In the genomic region with DNA sequence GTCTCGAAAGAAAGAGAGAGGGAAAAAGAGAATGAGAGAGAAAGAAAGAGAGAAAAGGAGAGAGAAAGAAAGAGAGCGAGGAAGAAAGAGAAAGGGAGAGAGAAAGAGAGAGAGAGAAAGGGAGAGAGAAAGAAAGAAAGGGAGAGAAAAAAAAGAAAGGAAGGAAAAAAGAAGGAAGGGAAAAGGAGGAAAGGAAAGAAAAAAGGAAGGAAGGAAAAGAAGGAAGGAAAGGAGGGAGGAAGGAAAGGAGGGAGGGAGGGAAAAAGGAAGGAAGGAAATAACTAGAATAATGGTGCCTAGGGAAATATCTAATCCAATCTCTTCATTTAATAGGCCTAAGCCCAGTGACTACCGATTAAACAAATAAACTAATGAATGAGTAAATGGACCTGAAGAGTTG, we compare ENCODE assay signal across 1 cellular context.
TF ChIP-seq lines count a peak whose summit lies in the region.

No MANE protein-coding gene starts in this region.

TF ChIP-seq in H1, 55 proteins besides CTCF, POLR2A, EP300 and RAD21:
- TF ChIP-seq CHD7 (IDR thresholded peaks at IDR 0.05; ENCODE audit: insufficient replicate concordance, low read length) (no peak), CEBPB (IDR thresholded peaks at IDR 0.05; ENCODE audit: low read depth, low read length) (no peak), USF2 (IDR thresholded peaks at IDR 0.05; ENCODE audit: low read length) (no peak), CBX5 (IDR thresholded peaks at IDR 0.05; ENCODE audit: low read depth, low read length) (no peak), CTBP2 (IDR thresholded peaks at IDR 0.05; ENCODE audit: borderline replicate concordance, insufficient read depth, insufficient read length, low read length) (no peak), CHD1 (IDR thresholded peaks at IDR 0.05; ENCODE audit: low read depth, low read length) (no peak), HDAC6 (IDR thresholded peaks at IDR 0.05; ENCODE audit: low read depth, low read length) (no peak)
